9 cellular contexts compared by ENCODE assay signal in the genomic region with DNA sequence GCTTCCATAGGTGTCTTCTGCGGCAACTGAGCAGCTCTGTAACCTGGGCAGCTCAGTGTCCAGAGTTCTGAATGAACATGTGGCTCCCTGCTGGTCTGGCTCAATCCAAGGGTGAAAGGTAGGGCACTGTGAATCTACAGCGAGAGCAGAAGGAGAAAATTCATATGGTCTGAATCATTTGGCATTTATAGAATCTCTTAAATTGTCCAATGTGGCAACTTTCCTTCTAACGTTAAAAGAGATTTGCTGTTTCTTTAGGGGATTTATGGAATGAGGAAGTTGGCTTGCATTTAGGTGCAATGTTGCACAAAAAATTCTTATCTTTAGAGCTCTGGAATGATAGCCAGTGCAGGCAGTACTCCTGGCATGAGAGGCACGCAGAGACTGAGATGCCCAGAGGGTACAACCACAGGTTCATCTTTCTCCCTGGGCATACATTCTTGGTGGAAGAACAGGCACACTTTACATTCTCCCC. TPM values are rescaled to one million over a fixed set of nuclear protein-coding genes. Genes with fewer than 3 reads are reported as not detected.
DNase-seq lines count a peak whose midpoint lies in the region; ATAC-seq lines count a peak whose summit lies in the region.
"Had no signal": no experiment of that assay in that cellular context is flagged by ENCODE, and none has a peak within 500 bp of the region (broad histone marks: within the 10 kb centered on the region; RNA-seq: fewer than 3 reads in every experiment).

No MANE protein-coding gene starts in this region.

- ATAC-seq in right cardiac atrium (peak; percentile 72 to 76), GM18873 (IDR thresholded peaks at IDR 0.05; ENCODE audit: low FRiP score, unreplicated experiment) (no peak), HG03280 (IDR thresholded peaks at IDR 0.05; ENCODE audit: unreplicated experiment) (no peak)

- H3K4me3 ChIP-seq in adipocyte (ENCODE audit: low read length) (no peak overlapping the region), right cardiac atrium (ENCODE audit: low read length) (peak overlapping the region; percentile 10)

- H3K27me3 ChIP-seq in adipocyte (replicated peaks; ENCODE audit: control insufficient read depth, insufficient read depth, low read length) (no peaks in the 10 kb centered on the region), right cardiac atrium (ENCODE audit: control insufficient read depth, insufficient read depth) (no peaks in the 10 kb centered on the region)

- 41% methylated on average over 4 of the region's 4 CpGs for WGBS in right cardiac atrium

- peaks cover 55% of the 10 kb centered on the region for H3K4me1 ChIP-seq in adipocyte (ENCODE audit: control insufficient read depth, insufficient read depth, low read length)
- peaks cover 10% of the 10 kb centered on the region for H3K4me1 ChIP-seq in right cardiac atrium (ENCODE audit: control insufficient read depth, insufficient read depth, low read length)

- peak overlapping the region; percentile 7 for H3K9ac ChIP-seq in adipocyte (ENCODE audit: low read length)

- DNase-seq in A172 (ENCODE audit: low spot score) (peak; percentile 92), HPDE6-E6E7 (ENCODE audit: extremely low spot score) (peak; percentile 36), adipocyte (ENCODE audit: low read depth) (peak; percentile 94), right cardiac atrium (no peak), DMS114 treated with DMSO at 0.1 percent for 48 hours (lab: John Stamatoyannopoulos, UW; ENCODE audit: unreplicated experiment) (no peak)
- no peak for DNase-seq in NK-92 treated with Interleukin-12 subunit alpha and Interleukin-12 subunit beta, amount 100 ng/mL, for 24 hours (lab: John Stamatoyannopoulos, UW)
- DNase-seq: central memory CD4-positive, alpha-beta T cell had no signal

- H3K27ac ChIP-seq in right cardiac atrium (ENCODE audit: low read length) = peak overlapping the region; percentile 58

- no peaks in the 10 kb centered on the region for H3K9me3 ChIP-seq in adipocyte (ENCODE audit: control insufficient read depth, low read length)
- no peaks in the 10 kb centered on the region for H3K9me3 ChIP-seq in right cardiac atrium (ENCODE audit: control insufficient read depth, low read length)

- peaks cover 13% of the 10 kb centered on the region for H3K36me3 ChIP-seq in adipocyte (ENCODE audit: control insufficient read depth, insufficient read depth, low read length, severe bottlenecking)

- intact Hi-C loops in right cardiac atrium (cut with DNase I) = no loop called here

RNA-seq across cellular contexts. Expression of a gene that starts 17.0 kb away (rescaled TPM):
- total RNA-seq in A172 (2014; rRNA removed; shearing (Covaris generic)) = 53.5 and 80.1 TPM in 2 replicates
- total RNA-seq in right cardiac atrium = 100 to 1,000 TPM; 141 to 176 (median 153) TPM
- polyA plus RNA-seq in right cardiac atrium = 96.6 TPM

Comparison
In these comparisons a context has a peak if more than half of its experiments do, and no peak if none do; other contexts are left out.
1. DNase-seq: peak in A172 (single experiment), HPDE6-E6E7 (single experiment) and adipocyte (single experiment); none in right cardiac atrium (0 of 3), DMS114 treated with DMSO at 0.1 percent for 48 hours (single experiment) and NK-92 treated with Interleukin-12 subunit alpha and Interleukin-12 subunit beta, amount 100 ng/mL, for 24 hours (single experiment).
2. ATAC-seq: peak in right cardiac atrium (2 of 2); none in GM18873 (single experiment) and HG03280 (single experiment).